In genomic region chr16:3027983-3028715, GRCh38 we compare ENCODE assay signal across 1 cellular context.
TF ChIP-seq lines count a peak whose summit lies in the region.

No MANE protein-coding gene starts in this region.

TF ChIP-seq in WTC11, 78 proteins besides CTCF, POLR2A, EP300 and RAD21 (continued from another document):
- no peak for TF ChIP-seq ATF6 (CRISPR knock-in tag; IDR thresholded peaks at IDR 0.05)
- TF ChIP-seq AFF4 (CRISPR knock-in tag; IDR thresholded peaks at IDR 0.05; ENCODE audit: borderline replicate concordance): no peak
- no peak for TF ChIP-seq ZNF232 (CRISPR knock-in tag; IDR thresholded peaks at IDR 0.05)
- TF ChIP-seq ELF4 (CRISPR knock-in tag; IDR thresholded peaks at IDR 0.05; ENCODE audit: low read depth): no peak
- no peak for TF ChIP-seq NR3C1 (CRISPR knock-in tag; conservative IDR thresholded peaks at IDR 0.05; ENCODE audit: low read depth)
- 0 out of 2 replicates have a peak, but pooled peaks have one; percentile 37 for TF ChIP-seq ZMAT4 (CRISPR knock-in tag; IDR thresholded peaks at IDR 0.05)
- peak; percentile 52; the same call in 1 of the 2 replicates for TF ChIP-seq HMGXB4 (CRISPR knock-in tag; IDR thresholded peaks at IDR 0.05)
- TF ChIP-seq E2F1 (CRISPR knock-in tag; IDR thresholded peaks at IDR 0.05): no peak
- peak; percentile 66; the same call in 1 of the 2 replicates for TF ChIP-seq FOXP4 (CRISPR knock-in tag; IDR thresholded peaks at IDR 0.05)
- peak; percentile 97 for TF ChIP-seq SP1 (CRISPR knock-in tag; conservative IDR thresholded peaks at IDR 0.05)
- TF ChIP-seq AR (CRISPR knock-in tag; IDR thresholded peaks at IDR 0.05): no peak
- TF ChIP-seq E2F4 (CRISPR knock-in tag; IDR thresholded peaks at IDR 0.05; ENCODE audit: borderline replicate concordance, low read depth): no peak
- TF ChIP-seq ZNF219 (CRISPR knock-in tag; IDR thresholded peaks at IDR 0.05; ENCODE audit: borderline replicate concordance): no peak
- TF ChIP-seq ZNF512 (CRISPR knock-in tag; IDR thresholded peaks at IDR 0.05; ENCODE audit: borderline replicate concordance): no peak
- TF ChIP-seq ARID4B (CRISPR knock-in tag; IDR thresholded peaks at IDR 0.05; ENCODE audit: borderline replicate concordance): no peak
- TF ChIP-seq TEAD1 (CRISPR knock-in tag; IDR thresholded peaks at IDR 0.05): no peak
- TF ChIP-seq ZBTB21 (CRISPR knock-in tag; IDR thresholded peaks at IDR 0.05; ENCODE audit: borderline replicate concordance): 0 out of 2 replicates have a peak, but pooled peaks have one; percentile 40
- TF ChIP-seq ESRRA (CRISPR knock-in tag; IDR thresholded peaks at IDR 0.05; ENCODE audit: borderline replicate concordance): no peak
- TF ChIP-seq TP53 (CRISPR knock-in tag; IDR thresholded peaks at IDR 0.05): 0 out of 2 replicates have a peak, but pooled peaks have one; percentile 68
- no peak for TF ChIP-seq MYBL2 (CRISPR knock-in tag; IDR thresholded peaks at IDR 0.05)
- TF ChIP-seq RELA (CRISPR knock-in tag; IDR thresholded peaks at IDR 0.05; ENCODE audit: borderline replicate concordance): peak; percentile 37; the same call in 1 of the 2 replicates
- no peak for TF ChIP-seq ERG (CRISPR knock-in tag; IDR thresholded peaks at IDR 0.05)
- TF ChIP-seq CREM (CRISPR knock-in tag; IDR thresholded peaks at IDR 0.05): no peak; the same call in 1 of the 2 replicates
- no peak for TF ChIP-seq CDX4 (CRISPR knock-in tag; IDR thresholded peaks at IDR 0.05; ENCODE audit: borderline replicate concordance)
TF ChIP-seq in WTC11: peak in this region for 13.
